16 cellular contexts compared by ENCODE assay signal in genomic region chr11:69062169-69062855, GRCh38. TPM values are rescaled to one million over a fixed set of nuclear protein-coding genes. Genes with fewer than 3 reads are reported as not detected.
DNase-seq lines count a peak whose midpoint lies in the region; ATAC-seq and TF ChIP-seq lines count a peak whose summit lies in the region.
"Had no signal": no experiment of that assay in that cellular context is flagged by ENCODE, and none has a peak within 500 bp of the region (broad histone marks: within the 10 kb centered on the region; RNA-seq: fewer than 3 reads in every experiment).

No MANE protein-coding gene starts in this region.

- no peak overlapping the region for H4K91ac ChIP-seq in neuronal stem cell (ENCODE audit: low read depth, low read length, poor library complexity)

- H3K23ac ChIP-seq in neuronal stem cell (ENCODE audit: low read depth, low read length, poor library complexity) = peak overlapping the region; percentile 1

- H3K36me3 ChIP-seq in neuronal stem cell (replicated peaks in 1 of 2; ENCODE audit: control insufficient read depth in 2 of 2, insufficient read depth in 2 of 2, low read length in 2 of 2) (peaks cover 5 to 34% of the 10 kb centered on the region in 2 donors), adrenal gland (replicated peaks in 1 of 2) (peaks cover 0 to 16% of the 10 kb centered on the region in 2 donors)

- H2BK120ac ChIP-seq in neuronal stem cell (ENCODE audit: low read depth, low read length) = no peak overlapping the region

- intact Hi-C loops in Right ventricle myocardium inferior (cut with DNase I) (no loop called here), left cardiac atrium (cut with DNase I) (no loop called here), adrenal gland (cut with DNase I) (no loop called here)

- ATAC-seq in Right ventricle myocardium inferior (no peak), left cardiac atrium (no peak)
- ATAC-seq in effector memory CD8-positive, alpha-beta T cell (replicated peaks) = no peak
- no peak for ATAC-seq in stimulated activated naive B cell treated with anti-CD40 and anti-IgM and Interleukin-4, amounts not matched to agents 10 μg/mL and 1 μg/mL and 100 μg/mL, for 72 hours (replicated peaks)
- ATAC-seq: GM23338 had no signal

- H3K4me2 ChIP-seq in neuronal stem cell (ENCODE audit: insufficient read depth, low read length, poor library complexity, severe bottlenecking) = no peak overlapping the region
- H3K4me2 ChIP-seq: GM23338 had no signal

- no peak for TF ChIP-seq POLR2A in adrenal gland (IDR thresholded peaks at IDR 0.05)

- H3K27me3 Mint-ChIP-seq in effector memory CD8-positive, alpha-beta T cell = no peaks in the 10 kb centered on the region
- H3K27me3 Mint-ChIP-seq in stimulated activated naive B cell treated with anti-CD40 and anti-IgM and Interleukin-4, amounts not matched to agents 10 μg/mL and 1 μg/mL and 100 μg/mL, for 72 hours = no peaks in the 10 kb centered on the region
- H3K27me3 Mint-ChIP-seq: CD4-positive, CD25-positive, alpha-beta regulatory T cell; CD8-positive, alpha-beta memory T cell had no signal

- H3K27me3 ChIP-seq in neuronal stem cell (ENCODE audit: control insufficient read depth in 3 of 3, insufficient read depth in 3 of 3, low read depth in 1 of 3, low read length in 3 of 3) (no peaks in the 10 kb centered on the region), adrenal gland (no peaks in the 10 kb centered on the region)
- H3K27me3 ChIP-seq: BE2C had no signal

- peaks cover 27% of the 10 kb centered on the region for H3K79me1 ChIP-seq in neuronal stem cell (ENCODE audit: low read depth, low read length)

- no peak overlapping the region for H4K8ac ChIP-seq in neuronal stem cell (ENCODE audit: low read depth, low read length)

- H2AFZ ChIP-seq in neuronal stem cell (ENCODE audit: low read length) = no peak overlapping the region
- H2AFZ ChIP-seq: GM23338 had no signal

- DNase-seq in Right ventricle myocardium inferior (ENCODE audit: missing footprints) = peak; percentile 37
- no peak for DNase-seq in left cardiac atrium
- DNase-seq in effector memory CD8-positive, alpha-beta T cell = no peak
- no peak for DNase-seq in neuronal stem cell (ENCODE audit: low spot score)
- DNase-seq in stimulated activated naive B cell treated with anti-CD40 and anti-IgM and Interleukin-4, amounts not matched to agents 10 μg/mL and 1 μg/mL and 100 μg/mL, for 72 hours = no peak
- no peak for DNase-seq in hypothalamus (lab: John Stamatoyannopoulos, UW)
- DNase-seq in adrenal gland = no peak
- DNase-seq: ACHN; BE2C; C1 segment of cervical spinal cord; CD4-positive, CD25-positive, alpha-beta regulatory T cell; CD8-positive, alpha-beta memory T cell; COR-L47; DMS 273 treated with DMSO at 0.1 percent for 48 hours; HCEC 1CT had no signal

- WGBS in neuronal stem cell (ENCODE audit: extremely low coverage in 2 of 2, insufficient read length in 2 of 2, insufficient replicate concordance in 1 of 2), 2 donors = no CpG with 5 or more reads among the region's 15 CpGs
- WGBS in adrenal gland, 4 donors = 82 to 97% (median 95%) methylated on average over 13 to 15 of the region's 15 CpGs

- H2BK15ac ChIP-seq in neuronal stem cell (ENCODE audit: low read length) = no peak overlapping the region

- H3K4me1 Mint-ChIP-seq in effector memory CD8-positive, alpha-beta T cell (ENCODE audit: low read depth in 2 of 2) = peaks cover 17% of the 10 kb centered on the region in 2 donors
- H3K4me1 Mint-ChIP-seq in stimulated activated naive B cell treated with anti-CD40 and anti-IgM and Interleukin-4, amounts not matched to agents 10 μg/mL and 1 μg/mL and 100 μg/mL, for 72 hours = peaks cover 10 to 27% of the 10 kb centered on the region in 2 donors
- H3K4me1 Mint-ChIP-seq: GM23338 had no signal

- no peak overlapping the region for H3K14ac ChIP-seq in neuronal stem cell (ENCODE audit: low read length)

- H3K4me3 ChIP-seq in neuronal stem cell (ENCODE audit: low read length in 2 of 2) (no peak overlapping the region), adrenal gland (no peak overlapping the region)
- H3K4me3 ChIP-seq: GM23338 had no signal

- peak overlapping the region; percentile 38 to 51 for H3K27ac Mint-ChIP-seq in effector memory CD8-positive, alpha-beta T cell
- H3K27ac Mint-ChIP-seq in stimulated activated naive B cell treated with anti-CD40 and anti-IgM and Interleukin-4, amounts not matched to agents 10 μg/mL and 1 μg/mL and 100 μg/mL, for 72 hours = peak overlapping the region; percentile 9
- H3K27ac Mint-ChIP-seq: CD4-positive, CD25-positive, alpha-beta regulatory T cell; GM23338 had no signal

- H3K4me3 Mint-ChIP-seq in effector memory CD8-positive, alpha-beta T cell = no peak overlapping the region
- no peak overlapping the region for H3K4me3 Mint-ChIP-seq in stimulated activated naive B cell treated with anti-CD40 and anti-IgM and Interleukin-4, amounts not matched to agents 10 μg/mL and 1 μg/mL and 100 μg/mL, for 72 hours
- H3K4me3 Mint-ChIP-seq: CD4-positive, CD25-positive, alpha-beta regulatory T cell; CD8-positive, alpha-beta memory T cell; GM23338 had no signal

- no peak overlapping the region for H3K4ac ChIP-seq in neuronal stem cell (ENCODE audit: low read length)

- H3K9me3 Mint-ChIP-seq in effector memory CD8-positive, alpha-beta T cell = no peaks in the 10 kb centered on the region
- no peaks in the 10 kb centered on the region for H3K9me3 Mint-ChIP-seq in stimulated activated naive B cell treated with anti-CD40 and anti-IgM and Interleukin-4, amounts not matched to agents 10 μg/mL and 1 μg/mL and 100 μg/mL, for 72 hours
- H3K9me3 Mint-ChIP-seq: CD4-positive, CD25-positive, alpha-beta regulatory T cell; CD8-positive, alpha-beta memory T cell; GM23338 had no signal

- H3K27ac ChIP-seq in neuronal stem cell (replicated peaks; ENCODE audit: low read length) (no peak overlapping the region), adrenal gland (no peak overlapping the region)

- peaks cover 0 to 2% of the 10 kb centered on the region in 2 donors for H3K9me3 ChIP-seq in neuronal stem cell (replicated peaks in 1 of 2; ENCODE audit: control insufficient read depth in 2 of 2, insufficient read depth in 1 of 2, low read depth in 1 of 2, low read length in 2 of 2)
- no peaks in the 10 kb centered on the region for H3K9me3 ChIP-seq in adrenal gland (replicated peaks in 1 of 3)
- H3K9me3 ChIP-seq: BE2C had no signal

- H2BK5ac ChIP-seq in neuronal stem cell (ENCODE audit: low read length) = peak overlapping the region; percentile 53

- H2BK12ac ChIP-seq in neuronal stem cell (ENCODE audit: low read length) = no peak overlapping the region

- H3K4me1 ChIP-seq in neuronal stem cell (ENCODE audit: control insufficient read depth in 2 of 2, insufficient read depth in 1 of 2, low read depth in 1 of 2, low read length in 2 of 2) (no peaks in the 10 kb centered on the region), adrenal gland (replicated peaks in 1 of 2) (no peaks in the 10 kb centered on the region)
- H3K4me1 ChIP-seq: BE2C had no signal

- H3K9ac ChIP-seq in neuronal stem cell (ENCODE audit: low read depth, low read length, poor library complexity) = no peak overlapping the region

- H2AK5ac ChIP-seq in neuronal stem cell (ENCODE audit: low read depth, low read length) = no peak overlapping the region

- no peak for TF ChIP-seq CTCF in adrenal gland (IDR thresholded peaks at IDR 0.05)

- H3K18ac ChIP-seq in neuronal stem cell (ENCODE audit: low read length) = no peak overlapping the region

- peaks cover 16% of the 10 kb centered on the region for H3K36me3 Mint-ChIP-seq in effector memory CD8-positive, alpha-beta T cell (ENCODE audit: insufficient read depth)
- H3K36me3 Mint-ChIP-seq in stimulated activated naive B cell treated with anti-CD40 and anti-IgM and Interleukin-4, amounts not matched to agents 10 μg/mL and 1 μg/mL and 100 μg/mL, for 72 hours = peaks cover 58 to 63% of the 10 kb centered on the region in 2 donors
- H3K36me3 Mint-ChIP-seq: CD4-positive, CD25-positive, alpha-beta regulatory T cell had no signal

RNA-seq across cellular contexts. Expression of gene TPCN2, which starts 13.6 kb away (rescaled TPM):
- total RNA-seq in Right ventricle myocardium inferior (9.1 TPM), left cardiac atrium (1 to 10 TPM; 7.3 to 9.7 TPM), adrenal gland (10 to 100 TPM in 5 of 8 donors, 1 to 10 TPM in 3; 6.8 to 17.6 (median 10.4) TPM)
- polyA plus RNA-seq in neuronal stem cell (2013, experiment 1 of 2) = 4.3 TPM
- polyA plus RNA-seq in neuronal stem cell (2013, experiment 2 of 2) = 4.3 TPM
- 10 to 100 TPM in 2 of 3 donors, 1 to 10 TPM in 1; 3.1 to 21.6 (median 13.6) TPM for polyA plus RNA-seq in adrenal gland

RNA-seq across cellular contexts. Expression of gene MRGPRF, which starts 49.3 kb away (rescaled TPM):
- total RNA-seq in Right ventricle myocardium inferior (7.6 TPM), left cardiac atrium (10 to 100 TPM; 12.4 to 13.3 TPM), adrenal gland (10 to 100 TPM in 1 of 8 donors, 1 to 10 TPM in 7; 2.3 to 14.6 (median 5.0) TPM)
- 2.2 TPM for polyA plus RNA-seq in neuronal stem cell (2013, experiment 1 of 2)
- 2.0 TPM for polyA plus RNA-seq in neuronal stem cell (2013, experiment 2 of 2)
- 10 to 100 TPM in 1 of 3 donors, 1 to 10 TPM in 1, under 1 TPM in 1; 0.71 to 11.5 (median 5.1) TPM for polyA plus RNA-seq in adrenal gland
- total RNA-seq: CD4-positive, CD25-positive, alpha-beta regulatory T cell; CD8-positive, alpha-beta memory T cell had no signal
- polyA plus RNA-seq: CD4-positive, CD25-positive, alpha-beta regulatory T cell; CD8-positive, alpha-beta memory T cell had no signal
